ENCODE assay signal across 9 cellular contexts in genomic region chr13:65656740-65657329, GRCh38.
DNase-seq lines count a peak whose midpoint lies in the region; ATAC-seq, FAIRE-seq and TF ChIP-seq lines count a peak whose summit lies in the region.
"Had no signal": no experiment of that assay in that cellular context is flagged by ENCODE, and none has a peak within 500 bp of the region (broad histone marks: within the 10 kb centered on the region; RNA-seq: fewer than 3 reads in every experiment).

No MANE protein-coding gene starts in this region.

- H3K4me1 ChIP-seq in A549 (no peaks in the 10 kb centered on the region), GM23338 (ENCODE audit: insufficient read depth) (no peaks in the 10 kb centered on the region)

- no peak overlapping the region for H3K27ac ChIP-seq in A549
- no peak overlapping the region for H3K27ac ChIP-seq in GM23338 (ENCODE audit: low read depth)
- H3K27ac ChIP-seq in SU-DHL-6 (ENCODE audit: low read depth, low read length) = no peak overlapping the region

- TF ChIP-seq POLR2A in A549 (IDR thresholded peaks at IDR 0.05; ENCODE audit: low read length) = no peak

- TF ChIP-seq EP300 in A549 (IDR thresholded peaks at IDR 0.05) = no peak

- DNase-seq in A549 (ENCODE audit: low read depth in 1 of 2, low spot score in 1 of 2) = peak; percentile 0 to 4
- DNase-seq in GM23338 (ENCODE audit: low spot score) = peak; percentile 11
- DNase-seq in frontal cortex (ENCODE audit: low spot score in 2 of 2) = no peak
- no peak for DNase-seq in HTR-8/SVneo (ENCODE audit: insufficient read length, low spot score)
- no peak for DNase-seq in T-helper 17 cell
- DNase-seq in GM19240 (ENCODE audit: insufficient read length, low spot score) = no peak
- DNase-seq: effector memory CD8-positive, alpha-beta T cell had no signal

- H3K36me3 Mint-ChIP-seq in GM23338 (ENCODE audit: low read depth) (no peaks in the 10 kb centered on the region), T-helper 17 cell (ENCODE audit: low read depth) (no peaks in the 10 kb centered on the region)

- H3K27me3 Mint-ChIP-seq in GM23338 (ENCODE audit: insufficient read depth, low read depth, poor library complexity) = no peaks in the 10 kb centered on the region
- no peaks in the 10 kb centered on the region for H3K27me3 Mint-ChIP-seq in T-helper 17 cell
- H3K27me3 Mint-ChIP-seq: effector memory CD8-positive, alpha-beta T cell had no signal

- H3K9me3 ChIP-seq in A549 (no peaks in the 10 kb centered on the region), SU-DHL-6 (ENCODE audit: insufficient read depth, low read length) (no peaks in the 10 kb centered on the region), T-helper 17 cell (ENCODE audit: control insufficient read depth, low read length, poor library complexity, severe bottlenecking) (no peaks in the 10 kb centered on the region)

- no peaks in the 10 kb centered on the region for H3K79me2 ChIP-seq in GM23338 (replicated peaks; ENCODE audit: insufficient read depth)
- no peaks in the 10 kb centered on the region for H3K79me2 ChIP-seq in SU-DHL-6 (ENCODE audit: insufficient read depth, low read length)

- H3K4me2 ChIP-seq in A549 (no peak overlapping the region), GM23338 (no peak overlapping the region), SU-DHL-6 (ENCODE audit: low read depth, low read length, poor library complexity, severe bottlenecking) (no peak overlapping the region)

- H3K4me1 Mint-ChIP-seq in GM23338 = no peaks in the 10 kb centered on the region
- H3K4me1 Mint-ChIP-seq in T-helper 17 cell = no peaks in the 10 kb centered on the region

- H3F3A ChIP-seq in GM23338 (replicated peaks; ENCODE audit: low read depth) = no peaks in the 10 kb centered on the region
- H3F3A ChIP-seq in SU-DHL-6 (ENCODE audit: insufficient read depth) = 0 out of 2 replicates have a peak, but pooled peaks cover 4% of the 10 kb centered on the region

- peak; percentile 58 to 66 for TF ChIP-seq RAD21 in A549 (conservative IDR thresholded peaks at IDR 0.05 in 1 of 2, IDR thresholded peaks at IDR 0.05 in 1 of 2)

- POLR2A ChIA-PET in A549 (lab: Yijun Ruan, JAX) = no interaction called here

- no peak overlapping the region for H2AFZ ChIP-seq in GM23338
- no peak overlapping the region for H2AFZ ChIP-seq in SU-DHL-6 (ENCODE audit: low read depth, low read length, severe bottlenecking)

- H3K9me3 Mint-ChIP-seq in GM23338 = no peaks in the 10 kb centered on the region

- peak; percentile 44 for TF ChIP-seq CTCF in A549 (IDR thresholded peaks at IDR 0.05)
- TF ChIP-seq CTCF in GM23338 (conservative IDR thresholded peaks at IDR 0.05; ENCODE audit: low read depth in 2 of 2) = peak in 1 of 2 experiments; percentile 66; a peak in 3 of 4 replicates
- peak; percentile 53 for TF ChIP-seq CTCF in SU-DHL-6 (IDR thresholded peaks at IDR 0.05; ENCODE audit: insufficient read depth, low read length, poor library complexity, severe bottlenecking)

- no peaks in the 10 kb centered on the region for H3K27me3 ChIP-seq in GM23338 (ENCODE audit: insufficient read depth)
- H3K27me3 ChIP-seq in SU-DHL-6 (ENCODE audit: low read length) = no peaks in the 10 kb centered on the region

- CTCF ChIA-PET in A549 (lab: Yijun Ruan, JAX) = interaction anchor here (0.8 to 1.6 kb wide), 4 partner anchors 19 to 1759 kb away, joined by 3 to 4 read pairs (median 3); no protein-coding TSS in a partner anchor

- H3K27ac Mint-ChIP-seq in GM23338 (no peak overlapping the region), T-helper 17 cell (no peak overlapping the region)
- H3K27ac Mint-ChIP-seq: effector memory CD8-positive, alpha-beta T cell had no signal

- no peak overlapping the region for H3K9ac ChIP-seq in SU-DHL-6 (ENCODE audit: low read length)

- H4K20me1 ChIP-seq in GM23338 (replicated peaks; ENCODE audit: insufficient read depth) = no peaks in the 10 kb centered on the region
- H4K20me1 ChIP-seq in SU-DHL-6 (ENCODE audit: low read depth, low read length) = no peaks in the 10 kb centered on the region

- no peak overlapping the region for H3K4me3 Mint-ChIP-seq in GM23338
- no peak overlapping the region for H3K4me3 Mint-ChIP-seq in T-helper 17 cell
- H3K4me3 Mint-ChIP-seq: effector memory CD8-positive, alpha-beta T cell had no signal

- FAIRE-seq in A549 (lab: Jason Lieb, UNC) (no peak), frontal cortex (lab: Jason Lieb, UNC) (peak; percentile 93), HTR-8/SVneo (lab: Jason Lieb, UNC) (no peak)

- H3K36me3 ChIP-seq in GM23338 (ENCODE audit: insufficient read depth) (no peaks in the 10 kb centered on the region), SU-DHL-6 (ENCODE audit: low read length) (no peaks in the 10 kb centered on the region)

- 4% methylated on average over 1 of the region's 1 CpG for WGBS in A549 (ENCODE audit: missing lambda C conversion rate)

- H3K9me2 ChIP-seq in GM23338 (ENCODE audit: insufficient read depth) (no peaks in the 10 kb centered on the region), SU-DHL-6 (replicated peaks; ENCODE audit: insufficient read depth, low read length) (no peaks in the 10 kb centered on the region)

- H3K4me3 ChIP-seq in A549 = no peak overlapping the region
- H3K4me3 ChIP-seq in GM23338 = no peak overlapping the region
- no peak overlapping the region for H3K4me3 ChIP-seq in SU-DHL-6 (ENCODE audit: insufficient read depth, low read length, poor library complexity, severe bottlenecking)

- ATAC-seq in A549 (no peak), GM23338 (no peak), HG03457 (IDR thresholded peaks at IDR 0.05; ENCODE audit: unreplicated experiment) (no peak), T-helper 17 cell (no peak)
- ATAC-seq: effector memory CD8-positive, alpha-beta T cell had no signal

TF ChIP-seq in A549, 52 proteins besides CTCF, POLR2A, EP300 and RAD21:
- no peak for TF ChIP-seq TFCP2L1 (CRISPR knock-in tag; IDR thresholded peaks at IDR 0.05)
- TF ChIP-seq SMC3 (IDR thresholded peaks at IDR 0.05) = peak; percentile 55

TF ChIP-seq in GM23338, 12 proteins besides CTCF, POLR2A, EP300 and RAD21 (continues in another document):
- no peak for TF ChIP-seq NANOG (IDR thresholded peaks at IDR 0.05; ENCODE audit: borderline replicate concordance)
- no peak for TF ChIP-seq CREB1 (CRISPR knock-in tag; IDR thresholded peaks at IDR 0.05; ENCODE audit: low read depth)
- no peak for TF ChIP-seq POLR2AphosphoS5 (IDR thresholded peaks at IDR 0.05; ENCODE audit: low read depth)
- no peak for TF ChIP-seq ETS1 (IDR thresholded peaks at IDR 0.05)
- TF ChIP-seq REST (IDR thresholded peaks at IDR 0.05; ENCODE audit: unreplicated experiment) = no peak

Comparison
In these comparisons a context has a peak if more than half of its experiments do, and no peak if none do; other contexts are left out.
1. DNase-seq: peak in A549 (2 of 2) and GM23338 (single experiment); none in frontal cortex (0 of 2), HTR-8/SVneo (single experiment), T-helper 17 cell (0 of 3) and GM19240 (single experiment).